Comparison of ENCODE assay signal across 1 cellular context in genomic region chr3:107810195-107811071, GRCh38.
TF ChIP-seq lines count a peak whose summit lies in the region.

No MANE protein-coding gene starts in this region.

TF ChIP-seq in HepG2, 621 proteins besides CTCF, POLR2A, EP300 and RAD21 (continued from another document):
- TF ChIP-seq PBX2 (CRISPR knock-in tag; IDR thresholded peaks at IDR 0.05) (no peak), ZNF234 (CRISPR knock-in tag; conservative IDR thresholded peaks at IDR 0.05) (no peak), STAT5B (CRISPR knock-in tag; IDR thresholded peaks at IDR 0.05) (no peak), SYNCRIP (IDR thresholded peaks at IDR 0.05; ENCODE audit: insufficient read depth, low read depth, low read length) (no peak), ZMYM4 (CRISPR knock-in tag; IDR thresholded peaks at IDR 0.05) (peak; percentile 78), JUND (CRISPR knock-in tag; IDR thresholded peaks at IDR 0.05) (no peak), ZNF460 (CRISPR knock-in tag; IDR thresholded peaks at IDR 0.05; ENCODE audit: borderline replicate concordance) (no peak), KDM4B (CRISPR knock-in tag; IDR thresholded peaks at IDR 0.05) (no peak), ELF1 (CRISPR knock-in tag; IDR thresholded peaks at IDR 0.05) (no peak), ZNF552 (CRISPR knock-in tag; IDR thresholded peaks at IDR 0.05; ENCODE audit: borderline replicate concordance) (no peak), MXI1 (IDR thresholded peaks at IDR 0.05; ENCODE audit: borderline replicate concordance, low read depth, low read length) (no peak), MED1 (CRISPR knock-in tag; IDR thresholded peaks at IDR 0.05) (peak; percentile 37; the same call in 1 of the 2 replicates), ZNF292 (CRISPR knock-in tag; IDR thresholded peaks at IDR 0.05; ENCODE audit: borderline replicate concordance, low read depth) (no peak), PAX8 (CRISPR knock-in tag; IDR thresholded peaks at IDR 0.05; ENCODE audit: borderline replicate concordance) (no peak), THAP9 (CRISPR knock-in tag; IDR thresholded peaks at IDR 0.05; ENCODE audit: borderline replicate concordance) (no peak)
- TF ChIP-seq, protein P1, sequence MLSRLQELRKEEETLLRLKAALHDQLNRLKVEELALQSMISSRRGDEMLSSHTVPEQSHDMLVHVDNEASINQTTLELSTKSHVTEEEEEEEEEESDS (CRISPR knock-in tag; IDR thresholded peaks at IDR 0.05; ENCODE audit: borderline replicate concordance): no peak
TF ChIP-seq in HepG2: peak in this region for 24.
